18 cellular contexts compared by ENCODE assay signal in the genomic region with DNA sequence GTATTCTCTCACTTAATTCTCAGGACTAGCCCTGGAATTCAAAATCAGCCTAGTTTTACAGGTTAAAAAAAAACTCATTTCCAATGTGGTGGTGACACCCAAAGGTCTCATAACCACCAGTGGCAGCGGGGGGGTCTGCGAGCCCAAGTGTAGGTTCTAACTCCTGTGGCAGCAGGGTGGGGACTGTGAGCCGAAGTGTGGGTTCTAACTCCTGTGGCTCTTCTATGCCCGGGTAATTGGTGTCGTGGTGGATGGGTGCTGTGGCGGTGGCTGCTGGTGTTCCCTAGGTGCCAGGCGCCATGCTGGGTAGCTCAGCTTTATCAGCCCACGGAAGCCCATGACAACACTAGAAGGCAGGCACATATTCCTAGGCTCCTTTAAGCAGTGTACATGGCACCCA. TPM values are rescaled to one million over a fixed set of nuclear protein-coding genes. Genes with fewer than 3 reads are reported as not detected.
DNase-seq lines count a peak whose midpoint lies in the region; ATAC-seq lines count a peak whose summit lies in the region.
"Had no signal": no experiment of that assay in that cellular context is flagged by ENCODE, and none has a peak within 500 bp of the region (broad histone marks: within the 10 kb centered on the region; RNA-seq: fewer than 3 reads in every experiment).

No MANE protein-coding gene starts in this region.

- no peak overlapping the region for H3K27ac Mint-ChIP-seq in activated CD4-positive, alpha-beta memory T cell treated with anti-CD3 and anti-CD28 coated beads, Interleukin-2, amount 10 ng/mL, durations not matched to agents 7 days and 5 days
- no peak overlapping the region for H3K27ac Mint-ChIP-seq in activated CD4-positive, alpha-beta memory T cell treated with anti-CD3 and anti-CD28 coated beads for 36 hours
- H3K27ac Mint-ChIP-seq: B cell; CD4-positive, CD25-positive, alpha-beta regulatory T cell; CD8-positive, alpha-beta T cell; GM23338 had no signal

- DNase-seq in activated CD4-positive, alpha-beta memory T cell treated with anti-CD3 and anti-CD28 coated beads, Interleukin-2, amount 10 ng/mL, durations not matched to agents 7 days and 5 days, result peak; percentile 14
- no peak for DNase-seq in activated CD4-positive, alpha-beta memory T cell treated with anti-CD3 and anti-CD28 coated beads for 36 hours
- peak; percentile 43 for DNase-seq in activated CD8-positive, alpha-beta memory T cell treated with anti-CD3 and anti-CD28 coated beads, Interleukin-2, amount 50 U/mL, for 48 hours
- DNase-seq in islet precursor cell, result peak; percentile 18
- peak; percentile 52 for DNase-seq in posterior vena cava (ENCODE audit: low spot score)
- no peak for DNase-seq in posterior cingulate gyrus
- DNase-seq: DMS153, DMS79 had no signal

- ATAC-seq in HG02970 (IDR thresholded peaks at IDR 0.05; ENCODE audit: low FRiP score, unreplicated experiment), result no peak
- ATAC-seq in GM18907 (IDR thresholded peaks at IDR 0.05; ENCODE audit: unreplicated experiment), result no peak
- ATAC-seq: CD8-positive, alpha-beta T cell had no signal

- peaks cover 24% of the 10 kb centered on the region for H3K27me3 Mint-ChIP-seq in activated CD4-positive, alpha-beta memory T cell treated with anti-CD3 and anti-CD28 coated beads, Interleukin-2, amount 10 ng/mL, durations not matched to agents 7 days and 5 days
- peaks cover 19% of the 10 kb centered on the region for H3K27me3 Mint-ChIP-seq in activated CD4-positive, alpha-beta memory T cell treated with anti-CD3 and anti-CD28 coated beads for 36 hours

- CTCF ChIA-PET in activated CD4-positive, alpha-beta memory T cell treated with anti-CD3 and anti-CD28 coated beads, Interleukin-2, amount 10 ng/mL, durations not matched to agents 7 days and 5 days (lab: Charles Lee), result no interaction called here
- CTCF ChIA-PET in activated CD4-positive, alpha-beta memory T cell treated with anti-CD3 and anti-CD28 coated beads for 36 hours (lab: Charles Lee), result interaction anchor here (0.9 to 5.4 kb wide), 8 partner anchors 9 to 418 kb away, joined by 3 to 31 read pairs (median 6); a partner anchor contains a TSS

- POLR2A ChIA-PET in activated CD4-positive, alpha-beta memory T cell treated with anti-CD3 and anti-CD28 coated beads, Interleukin-2, amount 10 ng/mL, durations not matched to agents 7 days and 5 days (lab: Charles Lee), result no interaction called here
- POLR2A ChIA-PET in activated CD4-positive, alpha-beta memory T cell treated with anti-CD3 and anti-CD28 coated beads for 36 hours (lab: Charles Lee), result no interaction called here

- H3K36me3 Mint-ChIP-seq in activated CD4-positive, alpha-beta memory T cell treated with anti-CD3 and anti-CD28 coated beads, Interleukin-2, amount 10 ng/mL, durations not matched to agents 7 days and 5 days (ENCODE audit: low read depth), result peaks cover 22% of the 10 kb centered on the region
- peaks cover 3% of the 10 kb centered on the region for H3K36me3 Mint-ChIP-seq in activated CD4-positive, alpha-beta memory T cell treated with anti-CD3 and anti-CD28 coated beads for 36 hours

- H3K4me3 Mint-ChIP-seq in activated CD4-positive, alpha-beta memory T cell treated with anti-CD3 and anti-CD28 coated beads, Interleukin-2, amount 10 ng/mL, durations not matched to agents 7 days and 5 days, result no peak overlapping the region
- no peak overlapping the region for H3K4me3 Mint-ChIP-seq in activated CD4-positive, alpha-beta memory T cell treated with anti-CD3 and anti-CD28 coated beads for 36 hours
- H3K4me3 Mint-ChIP-seq: B cell; CD4-positive, CD25-positive, alpha-beta regulatory T cell; CD8-positive, alpha-beta T cell; GM23338; H9 had no signal

- no peaks in the 10 kb centered on the region for H3K9me3 Mint-ChIP-seq in activated CD4-positive, alpha-beta memory T cell treated with anti-CD3 and anti-CD28 coated beads, Interleukin-2, amount 10 ng/mL, durations not matched to agents 7 days and 5 days
- no peaks in the 10 kb centered on the region for H3K9me3 Mint-ChIP-seq in activated CD4-positive, alpha-beta memory T cell treated with anti-CD3 and anti-CD28 coated beads for 36 hours
- H3K9me3 Mint-ChIP-seq: CD8-positive, alpha-beta T cell; GM23338; H9 had no signal

- intact Hi-C loops in activated CD4-positive, alpha-beta memory T cell treated with anti-CD3 and anti-CD28 coated beads for 36 hours (cut with micrococcal nuclease), result loop anchor here (5.0 kb wide), 1 partner anchor 846 kb away; no protein-coding TSS in a partner anchor
- intact Hi-C loops in posterior vena cava (cut with DNase I), result loop anchor here in 1 of 2 donors (10.0 kb wide), 2 partner anchors 461 to 621 kb away; a partner anchor contains a TSS
- intact Hi-C loops in posterior cingulate gyrus (cut with DNase I), result no loop called here

- peaks cover 37% of the 10 kb centered on the region for H3K4me1 Mint-ChIP-seq in activated CD4-positive, alpha-beta memory T cell treated with anti-CD3 and anti-CD28 coated beads, Interleukin-2, amount 10 ng/mL, durations not matched to agents 7 days and 5 days
- peaks cover 31% of the 10 kb centered on the region for H3K4me1 Mint-ChIP-seq in activated CD4-positive, alpha-beta memory T cell treated with anti-CD3 and anti-CD28 coated beads for 36 hours (ENCODE audit: low read depth)

RNA-seq across cellular contexts. Expression of a gene that starts 4.9 kb away (rescaled TPM):
- total RNA-seq in activated CD4-positive, alpha-beta memory T cell treated with anti-CD3 and anti-CD28 coated beads, Interleukin-2, amount 10 ng/mL, durations not matched to agents 7 days and 5 days, result not detected
- not detected for total RNA-seq in activated CD4-positive, alpha-beta memory T cell treated with anti-CD3 and anti-CD28 coated beads for 36 hours
- total RNA-seq in posterior vena cava, result not detected
- total RNA-seq: Caco-2; CD4-positive, CD25-positive, alpha-beta regulatory T cell; CD8-positive, alpha-beta T cell; GM12878; GM23338; H4; H9 had no signal

Comparison
In these comparisons a context has a peak if more than half of its experiments do, and no peak if none do; other contexts are left out.
1. DNase-seq: peak in activated CD4-positive, alpha-beta memory T cell treated with anti-CD3 and anti-CD28 coated beads, Interleukin-2, amount 10 ng/mL, durations not matched to agents 7 days and 5 days (single experiment), activated CD8-positive, alpha-beta memory T cell treated with anti-CD3 and anti-CD28 coated beads, Interleukin-2, amount 50 U/mL, for 48 hours (single experiment), islet precursor cell (single experiment) and posterior vena cava (single experiment); none in activated CD4-positive, alpha-beta memory T cell treated with anti-CD3 and anti-CD28 coated beads for 36 hours (single experiment) and posterior cingulate gyrus (0 of 10).